In genomic region chr1:222283147-222283768, GRCh38 we compare ENCODE assay signal across 16 cellular contexts.
DNase-seq lines count a peak whose midpoint lies in the region; ATAC-seq and TF ChIP-seq lines count a peak whose summit lies in the region.
"Had no signal": no experiment of that assay in that cellular context is flagged by ENCODE, and none has a peak within 500 bp of the region (broad histone marks: within the 10 kb centered on the region; RNA-seq: fewer than 3 reads in every experiment).

No MANE protein-coding gene starts in this region.

- no peaks in the 10 kb centered on the region for H3K27me3 Mint-ChIP-seq in chondrocyte (ENCODE audit: low read depth)
- H3K27me3 Mint-ChIP-seq: activated naive CD4-positive, alpha-beta T cell treated with anti-CD3 and anti-CD28 coated beads, Interleukin-2, amount 50 U/mL, for 24 hours had no signal

- H3K27me3 ChIP-seq in gastroesophageal sphincter, result no peaks in the 10 kb centered on the region
- H3K27me3 ChIP-seq: pancreas had no signal

- no peak overlapping the region for H3K4me3 Mint-ChIP-seq in chondrocyte (ENCODE audit: unreplicated experiment)
- H3K4me3 Mint-ChIP-seq: activated naive CD4-positive, alpha-beta T cell treated with anti-CD3 and anti-CD28 coated beads, Interleukin-2, amount 50 U/mL, for 24 hours; memory B cell had no signal

- H3K9me3 ChIP-seq in gastroesophageal sphincter, result peaks cover 0 to 7% (median 0%) of the 10 kb centered on the region in 3 donors
- H3K9me3 ChIP-seq: pancreas had no signal

- H3K9me3 Mint-ChIP-seq in chondrocyte (ENCODE audit: low read depth), result peaks cover 13% of the 10 kb centered on the region
- H3K9me3 Mint-ChIP-seq: activated naive CD4-positive, alpha-beta T cell treated with anti-CD3 and anti-CD28 coated beads, Interleukin-2, amount 50 U/mL, for 24 hours; memory B cell had no signal

- no peak for TF ChIP-seq EP300 in gastroesophageal sphincter (IDR thresholded peaks at IDR 0.05)

- no peak for TF ChIP-seq CTCF in chondrocyte (IDR thresholded peaks at IDR 0.05)
- no peak for TF ChIP-seq CTCF in GM10266 (IDR thresholded peaks at IDR 0.05; ENCODE audit: control insufficient read depth, insufficient read depth, low read depth, missing control alignments)
- no peak for TF ChIP-seq CTCF in gastroesophageal sphincter (IDR thresholded peaks at IDR 0.05)

- H3K36me3 ChIP-seq in gastroesophageal sphincter, result no peaks in the 10 kb centered on the region
- H3K36me3 ChIP-seq: pancreas had no signal

- no peak overlapping the region for H3K4me3 ChIP-seq in gastroesophageal sphincter
- H3K4me3 ChIP-seq: pancreas had no signal

- peaks cover 0 to 6% (median 0%) of the 10 kb centered on the region in 3 donors for H3K4me1 ChIP-seq in gastroesophageal sphincter
- H3K4me1 ChIP-seq: pancreas had no signal

- peaks cover 3% of the 10 kb centered on the region for H3K36me3 Mint-ChIP-seq in chondrocyte (ENCODE audit: low read depth)
- H3K36me3 Mint-ChIP-seq: memory B cell had no signal

- DNase-seq in AG08396 (ENCODE audit: low spot score) (peak; percentile 60), M059J (ENCODE audit: low read depth) (peak; percentile 69), chondrocyte (ENCODE audit: low spot score) (no peak), left kidney (ENCODE audit: low read depth, low spot score) (peak; percentile 29), NCI-H2107 (lab: John Stamatoyannopoulos, UW) (no peak), GM10266 (ENCODE audit: extremely low spot score) (no peak), HuH-7.5 (ENCODE audit: low spot score) (no peak)
- DNase-seq: cerebellar nuclear complex, NCI-H1105, NCI-H345, SW 1271 had no signal

- peaks cover 16% of the 10 kb centered on the region for H3K4me1 Mint-ChIP-seq in chondrocyte (ENCODE audit: low read depth)
- H3K4me1 Mint-ChIP-seq: activated naive CD4-positive, alpha-beta T cell treated with anti-CD3 and anti-CD28 coated beads, Interleukin-2, amount 50 U/mL, for 24 hours; memory B cell had no signal

- peak overlapping the region; percentile 89 for H3K27ac Mint-ChIP-seq in chondrocyte (ENCODE audit: unreplicated experiment)
- H3K27ac Mint-ChIP-seq: activated naive CD4-positive, alpha-beta T cell treated with anti-CD3 and anti-CD28 coated beads, Interleukin-2, amount 50 U/mL, for 24 hours; memory B cell had no signal

- 31 to 47% methylated on average over 4 of the region's 4 CpGs for WGBS in gastroesophageal sphincter (ENCODE audit: low coverage in 1 of 2), 2 donors

- peak overlapping the region in 1 of 4 donors; percentile 60 for H3K27ac ChIP-seq in gastroesophageal sphincter
- H3K27ac ChIP-seq: pancreas had no signal

- ATAC-seq in gastroesophageal sphincter, result no peak
- ATAC-seq: activated CD4-positive, CD25-positive, alpha-beta regulatory T cell treated with anti-CD3 and anti-CD28 coated beads, Interleukin-2, amount 50 U/mL, for 24 hours had no signal

- no peak for TF ChIP-seq POLR2A in gastroesophageal sphincter (IDR thresholded peaks at IDR 0.05)

Comparison
In these comparisons a context has a peak if more than half of its experiments do, and no peak if none do; other contexts are left out.
1. DNase-seq: peak in AG08396 (single experiment), M059J (single experiment) and left kidney (single experiment); none in chondrocyte (single experiment), NCI-H2107 (single experiment), GM10266 (single experiment) and HuH-7.5 (single experiment).